Comparison of ENCODE assay signal across 21 cellular contexts in the genomic region with DNA sequence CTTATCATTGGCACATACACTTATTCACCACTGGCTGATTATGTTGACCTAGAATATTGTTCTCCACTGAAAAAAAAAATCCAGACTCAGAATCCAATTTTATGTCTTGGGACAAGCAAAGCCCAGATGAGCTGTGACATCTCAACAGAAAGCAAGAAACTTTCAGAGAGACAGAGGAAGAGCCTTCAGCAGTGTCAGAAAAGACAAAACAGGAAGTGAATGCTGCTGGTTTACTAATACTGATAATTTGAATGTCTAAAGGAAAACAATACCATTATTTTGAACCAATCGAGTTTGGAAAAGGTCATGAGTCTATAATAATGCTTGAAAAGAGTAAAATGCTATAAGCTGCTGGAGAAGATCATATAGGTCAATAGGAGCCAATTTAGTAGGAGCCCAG.
DNase-seq lines count a peak whose midpoint lies in the region; ATAC-seq and TF ChIP-seq lines count a peak whose summit lies in the region.
"Had no signal": no experiment of that assay in that cellular context is flagged by ENCODE, and none has a peak within 500 bp of the region (broad histone marks: within the 10 kb centered on the region; RNA-seq: fewer than 3 reads in every experiment).

No MANE protein-coding gene starts in this region.

- no peaks in the 10 kb centered on the region for H3F3A ChIP-seq in SK-N-SH (replicated peaks; ENCODE audit: insufficient read depth)

- no peaks in the 10 kb centered on the region for H3K4me1 ChIP-seq in SK-N-SH (ENCODE audit: control insufficient read depth in 1 of 2, insufficient read depth in 2 of 2, low read depth in 1 of 2, low read length in 1 of 2)

- intact Hi-C loops in Right ventricle myocardium inferior (cut with DNase I) = no loop called here

- H3K9me2 ChIP-seq in SK-N-SH = no peaks in the 10 kb centered on the region

- DNase-seq in MV-4-11 (lab: John Stamatoyannopoulos, UW) (peak; percentile 7), GF-D8 (lab: John Stamatoyannopoulos, UW) (no peak), NCI-H2081 treated with DMSO at 0.1 percent for 48 hours (lab: John Stamatoyannopoulos, UW) (no peak), Right ventricle myocardium inferior (ENCODE audit: missing footprints) (no peak), SK-N-SH (no peak)
- DNase-seq: activated B cell treated with CpG ODN at 0.5 μM for 24 hours; activated gamma-delta T cell treated with Interleukin-2 at 50 U/mL for 16 hours; cortex of kidney; DMS 273 treated with DMSO at 0.1 percent for 48 hours; erythroblast; mesenchymal stem cell; NCI-H1092; NCI-H2227 treated with DMSO at 0.1 percent for 48 hours; nephron progenitor cell; stimulated activated CD4-positive, alpha-beta T cell treated with anti-CD3 and anti-CD28 coated beads, Interleukin-12 subunit alpha, Interleukin-12 subunit beta, amount 100 ng/mL, for 4 hours; stimulated activated naive CD8-positive, alpha-beta T cell treated with anti-CD3 and anti-CD28 coated beads, Interleukin-15, amount 100 ng/mL, for 72 hours had no signal

- no peaks in the 10 kb centered on the region for H3K36me3 ChIP-seq in SK-N-SH (replicated peaks in 1 of 2; ENCODE audit: control insufficient read depth in 1 of 2, insufficient read depth in 2 of 2, low read length in 1 of 2)

- no peak overlapping the region for H3K4me2 ChIP-seq in SK-N-SH

- H3K27me3 ChIP-seq in SK-N-SH (ENCODE audit: insufficient read depth) = no peaks in the 10 kb centered on the region

- H3K27ac ChIP-seq in SK-N-SH (ENCODE audit: low read depth in 2 of 2, low read length in 1 of 2) = no peak overlapping the region

- no peaks in the 10 kb centered on the region for H3K79me2 ChIP-seq in SK-N-SH (ENCODE audit: insufficient read depth)

- CTCF ChIA-PET in SK-N-SH (lab: Yijun Ruan, JAX) = no interaction called here

- TF ChIP-seq RAD21 in SK-N-SH (IDR thresholded peaks at IDR 0.05; ENCODE audit: low read length) = no peak

- WGBS in SK-N-SH (ENCODE audit: low lambda C conversion rate) = 2% methylated on average over 1 of the region's 1 CpG

- H3K4me3 ChIP-seq in SK-N-SH (ENCODE audit: low read depth in 2 of 2, low read length in 1 of 2) = no peak overlapping the region

- no peaks in the 10 kb centered on the region for H4K20me1 ChIP-seq in SK-N-SH (ENCODE audit: insufficient read depth)

- no peaks in the 10 kb centered on the region for H3K9me3 ChIP-seq in SK-N-SH

- ATAC-seq in GM18861 (IDR thresholded peaks at IDR 0.05; ENCODE audit: unreplicated experiment) = peak; percentile 64
- peak; percentile 78 for ATAC-seq in GM21447 (IDR thresholded peaks at IDR 0.05; ENCODE audit: unreplicated experiment)
- peak; percentile 59 for ATAC-seq in HG03095 (IDR thresholded peaks at IDR 0.05; ENCODE audit: unreplicated experiment)
- ATAC-seq in Right ventricle myocardium inferior = no peak
- ATAC-seq: HepG2; Panc1; stimulated activated naive CD8-positive, alpha-beta T cell treated with anti-CD3 and anti-CD28 coated beads, Interleukin-15, amount 100 ng/mL, for 72 hours had no signal

- no peak overlapping the region for H2AFZ ChIP-seq in SK-N-SH (ENCODE audit: low read depth)

- no peak for TF ChIP-seq EP300 in SK-N-SH (IDR thresholded peaks at IDR 0.05; ENCODE audit: borderline replicate concordance in 1 of 2, low read depth in 1 of 2, low read length in 1 of 2)

- POLR2A ChIA-PET in SK-N-SH (lab: Yijun Ruan, JAX) = no interaction called here

- TF ChIP-seq CTCF in SK-N-SH (IDR thresholded peaks at IDR 0.05) = no peak

- H3K9ac ChIP-seq in SK-N-SH = no peak overlapping the region

TF ChIP-seq in SK-N-SH, 30 proteins besides CTCF, POLR2A, EP300 and RAD21:
- no peak for TF ChIP-seq GABPA (IDR thresholded peaks at IDR 0.05; ENCODE audit: low read depth)
- no peak for TF ChIP-seq FOSL2 (IDR thresholded peaks at IDR 0.05; ENCODE audit: borderline replicate concordance, low read depth)
- no peak for TF ChIP-seq ELF1 (IDR thresholded peaks at IDR 0.05)
- TF ChIP-seq, protein P1, sequence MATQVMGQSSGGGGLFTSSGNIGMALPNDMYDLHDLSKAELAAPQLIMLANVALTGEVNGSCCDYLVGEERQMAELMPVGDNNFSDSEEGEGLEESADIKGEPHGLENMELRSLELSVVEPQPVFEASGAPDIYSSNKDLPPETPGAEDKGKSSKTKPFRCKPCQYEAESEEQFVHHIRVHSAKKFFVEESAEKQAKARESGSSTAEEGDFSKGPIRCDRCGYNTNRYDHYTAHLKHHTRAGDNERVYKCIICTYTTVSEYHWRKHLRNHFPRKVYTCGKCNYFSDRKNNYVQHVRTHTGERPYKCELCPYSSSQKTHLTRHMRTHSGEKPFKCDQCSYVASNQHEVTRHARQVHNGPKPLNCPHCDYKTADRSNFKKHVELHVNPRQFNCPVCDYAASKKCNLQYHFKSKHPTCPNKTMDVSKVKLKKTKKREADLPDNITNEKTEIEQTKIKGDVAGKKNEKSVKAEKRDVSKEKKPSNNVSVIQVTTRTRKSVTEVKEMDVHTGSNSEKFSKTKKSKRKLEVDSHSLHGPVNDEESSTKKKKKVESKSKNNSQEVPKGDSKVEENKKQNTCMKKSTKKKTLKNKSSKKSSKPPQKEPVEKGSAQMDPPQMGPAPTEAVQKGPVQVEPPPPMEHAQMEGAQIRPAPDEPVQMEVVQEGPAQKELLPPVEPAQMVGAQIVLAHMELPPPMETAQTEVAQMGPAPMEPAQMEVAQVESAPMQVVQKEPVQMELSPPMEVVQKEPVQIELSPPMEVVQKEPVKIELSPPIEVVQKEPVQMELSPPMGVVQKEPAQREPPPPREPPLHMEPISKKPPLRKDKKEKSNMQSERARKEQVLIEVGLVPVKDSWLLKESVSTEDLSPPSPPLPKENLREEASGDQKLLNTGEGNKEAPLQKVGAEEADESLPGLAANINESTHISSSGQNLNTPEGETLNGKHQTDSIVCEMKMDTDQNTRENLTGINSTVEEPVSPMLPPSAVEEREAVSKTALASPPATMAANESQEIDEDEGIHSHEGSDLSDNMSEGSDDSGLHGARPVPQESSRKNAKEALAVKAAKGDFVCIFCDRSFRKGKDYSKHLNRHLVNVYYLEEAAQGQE (IDR thresholded peaks at IDR 0.05; ENCODE audit: low read depth, low read length) = no peak
- no peak for TF ChIP-seq TEAD4 (IDR thresholded peaks at IDR 0.05; ENCODE audit: borderline replicate concordance, insufficient read depth)
- no peak for TF ChIP-seq SIN3A (IDR thresholded peaks at IDR 0.05; ENCODE audit: borderline replicate concordance, low read depth, low read length)
- no peak for TF ChIP-seq YY1 (IDR thresholded peaks at IDR 0.05; ENCODE audit: low read depth)
- TF ChIP-seq CHD2 (IDR thresholded peaks at IDR 0.05; ENCODE audit: low read length, partially characterized antibody) = no peak
- TF ChIP-seq, protein P2, sequence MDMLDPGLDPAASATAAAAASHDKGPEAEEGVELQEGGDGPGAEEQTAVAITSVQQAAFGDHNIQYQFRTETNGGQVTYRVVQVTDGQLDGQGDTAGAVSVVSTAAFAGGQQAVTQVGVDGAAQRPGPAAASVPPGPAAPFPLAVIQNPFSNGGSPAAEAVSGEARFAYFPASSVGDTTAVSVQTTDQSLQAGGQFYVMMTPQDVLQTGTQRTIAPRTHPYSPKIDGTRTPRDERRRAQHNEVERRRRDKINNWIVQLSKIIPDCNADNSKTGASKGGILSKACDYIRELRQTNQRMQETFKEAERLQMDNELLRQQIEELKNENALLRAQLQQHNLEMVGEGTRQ (IDR thresholded peaks at IDR 0.05; ENCODE audit: borderline replicate concordance, low read depth, low read length) = no peak
